Comparison of ENCODE assay signal across 1 cellular context in the genomic region with DNA sequence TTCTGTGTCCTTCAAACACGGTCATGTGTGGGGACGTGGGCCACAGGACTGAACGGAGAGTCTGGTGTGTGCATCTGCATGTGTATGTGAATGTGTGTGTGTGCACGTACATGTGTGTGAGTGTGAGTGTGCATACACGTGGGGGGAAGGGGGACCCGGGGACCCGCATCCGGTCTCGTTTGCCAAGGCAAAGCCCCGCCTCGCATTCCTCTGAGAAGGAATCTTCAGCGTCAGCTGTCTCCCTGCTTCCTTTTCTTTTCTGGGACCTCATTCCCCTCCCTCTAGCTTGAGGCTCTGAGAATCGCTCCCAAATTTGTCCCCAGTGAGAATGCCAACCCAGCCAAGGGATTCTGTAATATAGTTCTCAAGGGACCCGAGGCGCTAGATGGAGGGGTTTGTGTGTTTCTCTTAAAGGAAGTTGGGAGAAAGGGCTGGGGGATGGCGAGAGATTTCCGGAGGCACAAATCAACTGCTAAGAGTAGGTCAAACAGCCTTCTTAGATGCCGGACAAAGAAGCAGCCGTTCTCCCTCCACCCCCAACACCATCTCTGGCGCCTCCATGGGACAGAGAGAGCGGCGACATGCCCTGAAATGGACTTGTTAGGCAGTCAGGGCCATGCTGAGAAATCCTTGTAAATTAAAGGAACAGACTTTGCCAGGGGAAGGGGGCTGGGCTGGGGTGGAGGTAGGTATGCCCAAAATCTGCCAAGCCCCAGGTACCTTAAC.
TF ChIP-seq lines count a peak whose summit lies in the region.

No MANE protein-coding gene starts in this region.

TF ChIP-seq in HepG2, 621 proteins besides CTCF, POLR2A, EP300 and RAD21 (continues in another document):
- TF ChIP-seq TSC22D2 (CRISPR knock-in tag; IDR thresholded peaks at IDR 0.05; ENCODE audit: borderline replicate concordance) (peak; percentile 16; the same call in 1 of the 2 replicates), FOXA3 (CRISPR knock-in tag; IDR thresholded peaks at IDR 0.05) (0 out of 2 replicates have a peak, but pooled peaks have one; percentile 6), ZNF30 (CRISPR knock-in tag; IDR thresholded peaks at IDR 0.05) (0 out of 2 replicates have a peak, but pooled peaks have one; percentile 24), SOX13 (IDR thresholded peaks at IDR 0.05) (no peak), SOX13 (CRISPR knock-in tag; conservative IDR thresholded peaks at IDR 0.05 in 1 of 2, IDR thresholded peaks at IDR 0.05 in 1 of 2) (0 out of 4 replicates have a peak, but pooled peaks of 1 of the 2 experiments have one; percentile 7), IRF9 (CRISPR knock-in tag; IDR thresholded peaks at IDR 0.05; ENCODE audit: borderline replicate concordance) (no peak), HNF4G (IDR thresholded peaks at IDR 0.05; ENCODE audit: borderline replicate concordance, low read depth, low read length) (no peak), HNF4G (CRISPR knock-in tag; IDR thresholded peaks at IDR 0.05; ENCODE audit: borderline replicate concordance, low read depth) (no peak), ZC3H13 (CRISPR knock-in tag; IDR thresholded peaks at IDR 0.05) (0 out of 2 replicates have a peak, but pooled peaks have one; percentile 2), ZNF558 (CRISPR knock-in tag; IDR thresholded peaks at IDR 0.05; ENCODE audit: borderline replicate concordance) (no peak), GABPB1 (CRISPR knock-in tag; IDR thresholded peaks at IDR 0.05) (peak; percentile 16; the same call in 1 of the 2 replicates), ZNF850 (CRISPR knock-in tag; conservative IDR thresholded peaks at IDR 0.05) (no peak), CCDC6 (CRISPR knock-in tag; IDR thresholded peaks at IDR 0.05) (no peak), ZNF770 (CRISPR knock-in tag; IDR thresholded peaks at IDR 0.05) (0 out of 2 replicates have a peak, but pooled peaks have one; percentile 25), ZNF713 (CRISPR knock-in tag; IDR thresholded peaks at IDR 0.05) (no peak), FOSL2 (CRISPR knock-in tag; IDR thresholded peaks at IDR 0.05) (peak; percentile 26; the same call in 1 of the 2 replicates), TFAP4 (IDR thresholded peaks at IDR 0.05; ENCODE audit: borderline replicate concordance, low read depth) (peak; percentile 39; the same call in 1 of the 2 replicates), TEAD3 (CRISPR knock-in tag; optimal IDR thresholded peaks at IDR 0.05; ENCODE audit: borderline replicate concordance) (peak; percentile 50), ZNF503 (CRISPR knock-in tag; IDR thresholded peaks at IDR 0.05) (no peak), ZSCAN20 (CRISPR knock-in tag; IDR thresholded peaks at IDR 0.05; ENCODE audit: borderline replicate concordance) (no peak), DR1 (CRISPR knock-in tag; IDR thresholded peaks at IDR 0.05) (no peak), ZSCAN30 (CRISPR knock-in tag; IDR thresholded peaks at IDR 0.05) (peak; percentile 48; the same call in 1 of the 2 replicates), ZBTB20 (CRISPR knock-in tag; IDR thresholded peaks at IDR 0.05; ENCODE audit: borderline replicate concordance, low read depth) (peak; percentile 20; the same call in 1 of the 2 replicates), FOXO1 (CRISPR knock-in tag; IDR thresholded peaks at IDR 0.05) (peak; percentile 42), NFE2 (CRISPR knock-in tag; IDR thresholded peaks at IDR 0.05) (no peak), MXD1 (CRISPR knock-in tag; IDR thresholded peaks at IDR 0.05) (0 out of 2 replicates have a peak, but pooled peaks have one; percentile 35), SMAD1 (CRISPR knock-in tag; IDR thresholded peaks at IDR 0.05; ENCODE audit: borderline replicate concordance, low read depth) (0 out of 2 replicates have a peak, but pooled peaks have one; percentile 24), ZNF790 (CRISPR knock-in tag; IDR thresholded peaks at IDR 0.05; ENCODE audit: borderline replicate concordance) (0 out of 2 replicates have a peak, but pooled peaks have one; percentile 24), ETV5 (CRISPR knock-in tag; IDR thresholded peaks at IDR 0.05; ENCODE audit: borderline replicate concordance) (peak; percentile 75), ZFP91 (CRISPR knock-in tag; IDR thresholded peaks at IDR 0.05; ENCODE audit: borderline replicate concordance) (0 out of 2 replicates have a peak, but pooled peaks have one; percentile 41), ZC3H4 (CRISPR knock-in tag; IDR thresholded peaks at IDR 0.05; ENCODE audit: borderline replicate concordance) (peak; percentile 17; the same call in 1 of the 2 replicates)
- TF ChIP-seq, protein P1, sequence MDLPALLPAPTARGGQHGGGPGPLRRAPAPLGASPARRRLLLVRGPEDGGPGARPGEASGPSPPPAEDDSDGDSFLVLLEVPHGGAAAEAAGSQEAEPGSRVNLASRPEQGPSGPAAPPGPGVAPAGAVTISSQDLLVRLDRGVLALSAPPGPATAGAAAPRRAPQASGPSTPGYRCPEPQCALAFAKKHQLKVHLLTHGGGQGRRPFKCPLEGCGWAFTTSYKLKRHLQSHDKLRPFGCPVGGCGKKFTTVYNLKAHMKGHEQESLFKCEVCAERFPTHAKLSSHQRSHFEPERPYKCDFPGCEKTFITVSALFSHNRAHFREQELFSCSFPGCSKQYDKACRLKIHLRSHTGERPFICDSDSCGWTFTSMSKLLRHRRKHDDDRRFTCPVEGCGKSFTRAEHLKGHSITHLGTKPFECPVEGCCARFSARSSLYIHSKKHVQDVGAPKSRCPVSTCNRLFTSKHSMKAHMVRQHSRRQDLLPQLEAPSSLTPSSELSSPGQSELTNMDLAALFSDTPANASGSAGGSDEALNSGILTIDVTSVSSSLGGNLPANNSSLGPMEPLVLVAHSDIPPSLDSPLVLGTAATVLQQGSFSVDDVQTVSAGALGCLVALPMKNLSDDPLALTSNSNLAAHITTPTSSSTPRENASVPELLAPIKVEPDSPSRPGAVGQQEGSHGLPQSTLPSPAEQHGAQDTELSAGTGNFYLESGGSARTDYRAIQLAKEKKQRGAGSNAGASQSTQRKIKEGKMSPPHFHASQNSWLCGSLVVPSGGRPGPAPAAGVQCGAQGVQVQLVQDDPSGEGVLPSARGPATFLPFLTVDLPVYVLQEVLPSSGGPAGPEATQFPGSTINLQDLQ (CRISPR knock-in tag; IDR thresholded peaks at IDR 0.05): no peak
- TF ChIP-seq, protein P2, sequence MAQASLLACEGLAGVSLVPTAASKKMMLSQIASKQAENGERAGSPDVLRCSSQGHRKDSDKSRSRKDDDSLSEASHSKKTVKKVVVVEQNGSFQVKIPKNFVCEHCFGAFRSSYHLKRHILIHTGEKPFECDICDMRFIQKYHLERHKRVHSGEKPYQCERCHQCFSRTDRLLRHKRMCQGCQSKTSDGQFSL (CRISPR knock-in tag; IDR thresholded peaks at IDR 0.05): peak; percentile 47; the same call in 1 of the 2 replicates
- TF ChIP-seq, protein P3, sequence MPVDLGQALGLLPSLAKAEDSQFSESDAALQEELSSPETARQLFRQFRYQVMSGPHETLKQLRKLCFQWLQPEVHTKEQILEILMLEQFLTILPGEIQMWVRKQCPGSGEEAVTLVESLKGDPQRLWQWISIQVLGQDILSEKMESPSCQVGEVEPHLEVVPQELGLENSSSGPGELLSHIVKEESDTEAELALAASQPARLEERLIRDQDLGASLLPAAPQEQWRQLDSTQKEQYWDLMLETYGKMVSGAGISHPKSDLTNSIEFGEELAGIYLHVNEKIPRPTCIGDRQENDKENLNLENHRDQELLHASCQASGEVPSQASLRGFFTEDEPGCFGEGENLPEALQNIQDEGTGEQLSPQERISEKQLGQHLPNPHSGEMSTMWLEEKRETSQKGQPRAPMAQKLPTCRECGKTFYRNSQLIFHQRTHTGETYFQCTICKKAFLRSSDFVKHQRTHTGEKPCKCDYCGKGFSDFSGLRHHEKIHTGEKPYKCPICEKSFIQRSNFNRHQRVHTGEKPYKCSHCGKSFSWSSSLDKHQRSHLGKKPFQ (CRISPR knock-in tag; IDR thresholded peaks at IDR 0.05; ENCODE audit: insufficient replicate concordance): peak; percentile 88
- TF ChIP-seq, protein P4, sequence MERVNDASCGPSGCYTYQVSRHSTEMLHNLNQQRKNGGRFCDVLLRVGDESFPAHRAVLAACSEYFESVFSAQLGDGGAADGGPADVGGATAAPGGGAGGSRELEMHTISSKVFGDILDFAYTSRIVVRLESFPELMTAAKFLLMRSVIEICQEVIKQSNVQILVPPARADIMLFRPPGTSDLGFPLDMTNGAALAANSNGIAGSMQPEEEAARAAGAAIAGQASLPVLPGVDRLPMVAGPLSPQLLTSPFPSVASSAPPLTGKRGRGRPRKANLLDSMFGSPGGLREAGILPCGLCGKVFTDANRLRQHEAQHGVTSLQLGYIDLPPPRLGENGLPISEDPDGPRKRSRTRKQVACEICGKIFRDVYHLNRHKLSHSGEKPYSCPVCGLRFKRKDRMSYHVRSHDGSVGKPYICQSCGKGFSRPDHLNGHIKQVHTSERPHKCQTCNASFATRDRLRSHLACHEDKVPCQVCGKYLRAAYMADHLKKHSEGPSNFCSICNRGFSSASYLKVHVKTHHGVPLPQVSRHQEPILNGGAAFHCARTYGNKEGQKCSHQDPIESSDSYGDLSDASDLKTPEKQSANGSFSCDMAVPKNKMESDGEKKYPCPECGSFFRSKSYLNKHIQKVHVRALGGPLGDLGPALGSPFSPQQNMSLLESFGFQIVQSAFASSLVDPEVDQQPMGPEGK (CRISPR knock-in tag; IDR thresholded peaks at IDR 0.05): 0 out of 2 replicates have a peak, but pooled peaks have one; percentile 4
- TF ChIP-seq, protein P5, sequence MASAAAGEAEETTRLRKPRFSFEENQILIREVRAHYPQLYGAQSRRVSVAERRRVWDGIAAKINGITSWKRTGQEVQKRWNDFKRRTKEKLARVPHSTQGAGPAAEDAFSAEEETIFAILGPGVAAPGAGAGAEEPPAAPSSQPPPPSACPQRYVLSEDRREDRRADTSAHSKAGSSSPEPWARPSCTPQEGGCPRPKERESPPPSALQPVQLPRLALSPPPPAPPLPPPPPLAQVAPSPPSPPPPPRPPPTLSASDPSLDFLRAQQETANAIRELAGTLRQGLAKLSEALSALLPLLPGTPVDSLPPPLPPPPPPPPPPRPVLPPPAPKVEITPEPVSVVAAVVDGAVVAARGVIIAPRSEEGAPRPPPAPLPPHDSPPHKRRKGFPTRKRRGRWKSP (CRISPR knock-in tag; IDR thresholded peaks at IDR 0.05): 0 out of 2 replicates have a peak, but pooled peaks have one; percentile 7
